8 cellular contexts compared by ENCODE assay signal in the genomic region with DNA sequence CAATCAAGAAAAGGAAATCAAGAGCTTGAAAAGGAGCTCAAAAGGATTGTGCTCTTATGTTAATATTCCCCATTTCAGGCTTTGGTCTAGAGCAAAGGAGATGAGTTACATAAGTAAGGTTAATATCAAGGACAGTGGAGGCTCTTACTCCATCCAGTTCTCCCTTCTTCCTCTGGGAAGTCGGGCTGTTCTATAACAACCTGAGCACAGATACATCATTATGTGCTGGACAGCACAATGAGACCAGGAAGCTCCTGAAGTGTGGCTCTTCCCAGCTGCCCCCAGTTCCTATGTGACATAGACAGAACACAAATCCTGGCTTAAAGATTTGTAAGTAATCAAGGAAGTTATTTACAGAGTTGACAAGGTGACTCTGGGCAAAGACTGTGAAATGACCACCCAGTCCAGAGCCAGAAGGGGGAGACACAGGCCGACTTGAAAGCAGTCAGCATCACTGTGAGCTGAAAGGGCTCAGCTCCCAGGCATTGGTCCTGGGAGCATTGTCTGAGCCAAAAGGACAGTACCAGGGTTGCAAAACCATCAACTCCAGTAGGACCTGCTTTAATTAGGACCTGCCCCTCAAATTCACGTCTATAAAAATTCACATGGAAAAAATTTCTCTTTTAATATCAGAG.
DNase-seq lines count a peak whose midpoint lies in the region; ATAC-seq, FAIRE-seq and TF ChIP-seq lines count a peak whose summit lies in the region.

No MANE protein-coding gene starts in this region.

- peak; percentile 4 for DNase-seq in activated CD4-positive, alpha-beta T cell treated with anti-CD3 and anti-CD28 coated beads for 48 hours
- DNase-seq in activated CD4-positive, alpha-beta T cell treated with anti-CD3 and anti-CD28 coated beads, Interleukin-2, amount 50 U/mL, for 4 hours: no peak
- DNase-seq in NCI-H524 treated with DMSO at 0.1 percent for 48 hours (lab: John Stamatoyannopoulos, UW): peak; percentile 17
- peak in 9 of 10 donors; percentile 27 to 64 (median 51) for DNase-seq in dorsolateral prefrontal cortex
- DNase-seq in medulla oblongata (ENCODE audit: extremely low spot score): peak; percentile 82
- DNase-seq in RCC 7860 (ENCODE audit: low spot score): no peak

- H3K27me3 ChIP-seq in dorsolateral prefrontal cortex: no peaks in the 10 kb centered on the region

- TF ChIP-seq CTCF in dorsolateral prefrontal cortex (IDR thresholded peaks at IDR 0.05 in 54 of 56, conservative IDR thresholded peaks at IDR 0.05 in 2 of 56; ENCODE audit: low read depth in 1 of 56, partially characterized antibody in 56 of 56): peak in 55 of 56 donors; percentile 25 to 77 (median 62)

- no peak overlapping the region for H3K27ac ChIP-seq in dorsolateral prefrontal cortex

- no peak overlapping the region for H3K4me3 ChIP-seq in dorsolateral prefrontal cortex

- FAIRE-seq in RCC 7860 (lab: Jason Lieb, UNC): no peak

- intact Hi-C loops in dorsolateral prefrontal cortex (cut with DNase I): loop anchor here (5.0 to 10.0 kb wide), 2 partner anchors 980 to 988 kb away; no protein-coding TSS in a partner anchor

- no peak for ATAC-seq in GM18519 (IDR thresholded peaks at IDR 0.05; ENCODE audit: low FRiP score, unreplicated experiment)
- no peak for ATAC-seq in GM18520 (IDR thresholded peaks at IDR 0.05; ENCODE audit: unreplicated experiment)

Comparison
In these comparisons a context has a peak if more than half of its experiments do, and no peak if none do; other contexts are left out.
1. DNase-seq: peak in activated CD4-positive, alpha-beta T cell treated with anti-CD3 and anti-CD28 coated beads for 48 hours (single experiment), NCI-H524 treated with DMSO at 0.1 percent for 48 hours (single experiment), dorsolateral prefrontal cortex (9 of 10) and medulla oblongata (single experiment); none in activated CD4-positive, alpha-beta T cell treated with anti-CD3 and anti-CD28 coated beads, Interleukin-2, amount 50 U/mL, for 4 hours (0 of 2) and RCC 7860 (single experiment).